ENCODE assay signal across 15 cellular contexts in genomic region chr13:28558126-28558525, GRCh38.
DNase-seq lines count a peak whose midpoint lies in the region; ATAC-seq and TF ChIP-seq lines count a peak whose summit lies in the region.
"Had no signal": no experiment of that assay in that cellular context is flagged by ENCODE, and none has a peak within 500 bp of the region (broad histone marks: within the 10 kb centered on the region; RNA-seq: fewer than 3 reads in every experiment).

No MANE protein-coding gene starts in this region.

- H3K9ac ChIP-seq in fibroblast of lung (ENCODE audit: insufficient read depth, low read length) = no peak overlapping the region

- H2AFZ ChIP-seq in fibroblast of lung (ENCODE audit: low read length) = no peak overlapping the region

- no peaks in the 10 kb centered on the region for H3K27me3 ChIP-seq in fibroblast of lung (ENCODE audit: control insufficient read depth, insufficient read depth, low read length)
- H3K27me3 ChIP-seq: cardiac muscle cell had no signal

- H3K4me3 ChIP-seq in fibroblast of lung (replicated peaks in 1 of 4; ENCODE audit: control extremely low read depth in 1 of 4, insufficient read depth in 1 of 4, low read depth in 3 of 4, low read length in 4 of 4) = no peak overlapping the region
- H3K4me3 ChIP-seq: cardiac muscle cell had no signal

- no peaks in the 10 kb centered on the region for H3K9me3 ChIP-seq in fibroblast of lung (ENCODE audit: control insufficient read depth, insufficient read depth, low read depth, low read length)

- ATAC-seq in SK-N-SH treated with all-trans-retinoic acid at 6 μM for 48 hours (peak; percentile 86), GM18511 (IDR thresholded peaks at IDR 0.05; ENCODE audit: unreplicated experiment) (no peak)

- H3K79me2 ChIP-seq in fibroblast of lung (ENCODE audit: control insufficient read depth, insufficient read depth, low read length) = no peaks in the 10 kb centered on the region

- TF ChIP-seq CTCF in fibroblast of lung (conservative IDR thresholded peaks at IDR 0.05 in 1 of 2, IDR thresholded peaks at IDR 0.05 in 1 of 2; ENCODE audit: low read depth in 1 of 2, low read length in 2 of 2) = no peak

- H3K36me3 ChIP-seq in fibroblast of lung (ENCODE audit: control insufficient read depth, insufficient read depth, low read length) = no peaks in the 10 kb centered on the region
- H3K36me3 ChIP-seq: cardiac muscle cell had no signal

- peaks cover 6% of the 10 kb centered on the region for H3K4me1 ChIP-seq in fibroblast of lung (ENCODE audit: control insufficient read depth, extremely low read depth, insufficient read depth, low read length)

- DNase-seq in GM03348 (ENCODE audit: low spot score) = peak; percentile 83
- peak; percentile 88 to 94 for DNase-seq in fibroblast of lung (ENCODE audit: low read depth in 2 of 2)
- DNase-seq in pulmonary artery endothelial cell (ENCODE audit: low read depth, low spot score) = peak; percentile 11
- DNase-seq in NCI-H2107 treated with DMSO at 0.1 percent for 48 hours (lab: John Stamatoyannopoulos, UW; ENCODE audit: unreplicated experiment) = no peak
- DNase-seq in stimulated activated CD4-positive, alpha-beta T cell treated with anti-CD3 and anti-CD28 coated beads, Interleukin-15, amount 100 ng/mL, for 24 hours = no peak
- no peak for DNase-seq in DMS 273 treated with DMSO at 0.1 percent for 48 hours (lab: John Stamatoyannopoulos, UW)
- DNase-seq: activated T-cell treated with anti-CD3 and anti-CD28 coated beads, Interleukin-2, amount 50 U/mL, for 24 hours; DND-41; NCI-H2171 treated with DMSO at 0.1 percent for 48 hours; small intestine had no signal

- no peaks in the 10 kb centered on the region for H4K20me1 ChIP-seq in fibroblast of lung (ENCODE audit: control insufficient read depth, extremely low read depth, insufficient read depth, low read length)

- peak overlapping the region; percentile 89 for H3K27ac ChIP-seq in fibroblast of lung (ENCODE audit: insufficient read depth, low read length)
- H3K27ac ChIP-seq: cardiac muscle cell, RWPE1, VCaP had no signal

- peak overlapping the region; percentile 44 for H3K4me2 ChIP-seq in fibroblast of lung (ENCODE audit: extremely low read depth, insufficient read depth, low read length)

TF ChIP-seq in SK-N-SH treated with all-trans-retinoic acid at 6 μM for 48 hours, 23 proteins besides CTCF, POLR2A, EP300 and RAD21:
- TF ChIP-seq ZNF8 (CRISPR knock-in tag; IDR thresholded peaks at IDR 0.05) (no peak), ZNF70 (CRISPR knock-in tag; IDR thresholded peaks at IDR 0.05) (no peak), ZFP30 (CRISPR knock-in tag; IDR thresholded peaks at IDR 0.05) (no peak), CSRNP3 (CRISPR knock-in tag; IDR thresholded peaks at IDR 0.05) (no peak), TCF4 (CRISPR knock-in tag; IDR thresholded peaks at IDR 0.05; ENCODE audit: borderline replicate concordance) (no peak)

Comparison
In these comparisons a context has a peak if more than half of its experiments do, and no peak if none do; other contexts are left out.
1. DNase-seq: peak in GM03348 (single experiment), fibroblast of lung (2 of 2) and pulmonary artery endothelial cell (single experiment); none in NCI-H2107 treated with DMSO at 0.1 percent for 48 hours (single experiment), stimulated activated CD4-positive, alpha-beta T cell treated with anti-CD3 and anti-CD28 coated beads, Interleukin-15, amount 100 ng/mL, for 24 hours (single experiment) and DMS 273 treated with DMSO at 0.1 percent for 48 hours (single experiment).